ENCODE assay signal across 8 cellular contexts in genomic region chr11:62753736-62754603, GRCh38. TPM values are rescaled to one million over a fixed set of nuclear protein-coding genes. Genes with fewer than 3 reads are reported as not detected.
A peak's percentile ranks its signal among the peaks of the same experiment; 100 is the strongest.
DNase-seq lines count a peak whose midpoint lies in the region; ATAC-seq and TF ChIP-seq lines count a peak whose summit lies in the region.

ZBTB3 (minus strand) TSS chr11:62754160; CDS start chr11:62753664, 496 bp downstream.

- H3K27me3 ChIP-seq in ascending aorta (no peaks in the 10 kb centered on the region), rectal smooth muscle tissue (ENCODE audit: control insufficient read depth, insufficient read depth, low read length) (no peaks in the 10 kb centered on the region)

- intact Hi-C loops in T-helper 2 cell treated with Interferon-gamma antibody and Interleukin-4, amounts not matched to agents 100 ng/mL and 5 ng/mL, for 36 hours (cut with micrococcal nuclease) = loop anchor here (1.0 kb wide), 5 partner anchors 7 to 45 kb away; partner anchors contain the start of genes POLR2G, TAF6L, TMEM179B and TTC9C
- intact Hi-C loops in ascending aorta (cut with DNase I) = loop anchor here (1.0 kb wide), 1 partner anchor 26 kb away; the partner anchor contains the start of gene TTC9C

- peak within 1 kb of the TSS; percentile 86 for H3K27ac ChIP-seq in ascending aorta
- peak within 1 kb of the TSS; percentile 95 for H3K27ac ChIP-seq in rectal smooth muscle tissue (ENCODE audit: low read depth, low read length)

- H3K36me3 ChIP-seq in ascending aorta (peaks cover 0 to 14% of the 10 kb centered on the region in 2 donors), rectal smooth muscle tissue (ENCODE audit: control insufficient read depth, insufficient read depth, low read length) (peaks cover 3% of the 10 kb centered on the region)

- H3K4me3 ChIP-seq in ascending aorta (peak within 1 kb of the TSS; percentile 65 to 72), rectal smooth muscle tissue (ENCODE audit: low read length) (peak within 1 kb of the TSS; percentile 95)

- no peaks in the 10 kb centered on the region for H3K9me3 ChIP-seq in ascending aorta

- DNase-seq in NCI-H187 treated with DMSO at 0.1 percent for 48 hours (lab: John Stamatoyannopoulos, UW) (peak; percentile 100), ascending aorta (ENCODE audit: low spot score in 2 of 2) (peak; percentile 94 to 99), hepatic stellate cell (ENCODE audit: low spot score) (peak; percentile 98), cortex of kidney (lab: John Stamatoyannopoulos, UW) (no peak)

- no peak for TF ChIP-seq CTCF in ascending aorta (IDR thresholded peaks at IDR 0.05)

- ATAC-seq in GM18499 (IDR thresholded peaks at IDR 0.05; ENCODE audit: insufficient read depth, unreplicated experiment) (peak; percentile 87), HG02943 (IDR thresholded peaks at IDR 0.05; ENCODE audit: low read depth, unreplicated experiment) (peak; percentile 93)

- H3K9ac ChIP-seq in rectal smooth muscle tissue (ENCODE audit: low read length) = peak within 1 kb of the TSS; percentile 88

- H3K4me1 ChIP-seq in ascending aorta (peaks cover 11 to 15% of the 10 kb centered on the region in 2 donors), rectal smooth muscle tissue (ENCODE audit: control insufficient read depth, insufficient read depth, low read length) (peaks cover 8% of the 10 kb centered on the region)

RNA-seq across cellular contexts. Expression of gene ZBTB3, which starts in this region (rescaled TPM):
- 12.9 and 13.9 TPM in 2 replicates for total RNA-seq in T-helper 2 cell treated with Interferon-gamma antibody and Interleukin-4, amounts not matched to agents 100 ng/mL and 5 ng/mL, for 36 hours
- total RNA-seq in ascending aorta = 2.9 TPM
